1 cellular context compared by ENCODE assay signal in the genomic region with DNA sequence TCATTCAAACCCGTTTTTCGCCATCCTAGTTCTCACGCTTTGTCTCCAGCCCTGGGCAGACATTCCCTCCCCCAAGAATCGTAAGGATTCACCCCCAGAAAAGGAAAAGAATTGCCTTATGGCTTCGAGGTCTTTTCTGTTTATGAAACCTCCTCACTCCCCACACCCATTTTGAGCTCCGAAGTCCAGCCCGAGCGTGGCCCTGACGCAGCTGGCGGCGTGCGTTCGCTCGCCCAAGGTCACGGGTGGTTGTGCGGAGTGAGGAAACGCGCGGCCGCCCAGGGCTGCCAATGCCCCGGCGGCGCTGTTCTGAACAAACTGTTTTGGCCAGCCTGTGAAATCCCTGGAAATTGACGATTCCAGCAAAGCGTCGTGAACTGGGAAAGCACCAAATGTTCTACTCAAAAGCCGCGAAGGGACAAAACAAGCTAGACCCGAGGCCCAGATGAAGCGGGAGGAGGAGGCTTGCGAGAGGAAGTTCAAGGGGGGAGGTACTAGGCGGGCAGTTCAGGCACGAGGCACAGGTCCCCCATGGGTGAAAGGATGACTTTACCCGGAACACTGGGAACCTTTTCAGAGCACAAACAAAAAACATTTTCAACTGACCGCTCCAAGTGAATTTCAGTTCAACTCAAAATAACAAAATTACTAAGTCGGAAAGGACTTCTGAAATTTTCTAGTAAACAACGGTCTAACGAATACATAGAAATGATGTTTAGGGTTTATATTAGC.
TF ChIP-seq lines count a peak whose summit lies in the region.

No MANE protein-coding gene starts in this region.

TF ChIP-seq in IMR-90, 13 proteins besides CTCF, POLR2A, EP300 and RAD21 (continued from another document):
- peak; percentile 15; the same call in 1 of the 2 replicates for TF ChIP-seq MAZ (IDR thresholded peaks at IDR 0.05; ENCODE audit: borderline replicate concordance, low read depth, low read length)
- TF ChIP-seq CEBPB (IDR thresholded peaks at IDR 0.05; ENCODE audit: low read depth, low read length), result peak; percentile 44
- 0 out of 2 replicates have a peak, but pooled peaks have one; percentile 28 for TF ChIP-seq MXI1 (IDR thresholded peaks at IDR 0.05; ENCODE audit: borderline replicate concordance, low read depth, low read length)
- 0 out of 2 replicates have a peak, but pooled peaks have one; percentile 21 for TF ChIP-seq SMC3 (IDR thresholded peaks at IDR 0.05; ENCODE audit: low read depth, low read length)
- no peak; the same call in 1 of the 2 replicates for TF ChIP-seq RFX5 (IDR thresholded peaks at IDR 0.05; ENCODE audit: low read depth, low read length)
